8 cellular contexts compared by ENCODE assay signal in genomic region chr5:40841068-40841805, GRCh38. TPM values are rescaled to one million over a fixed set of nuclear protein-coding genes. Genes with fewer than 3 reads are reported as not detected.
DNase-seq lines count a peak whose midpoint lies in the region; ATAC-seq, FAIRE-seq and TF ChIP-seq lines count a peak whose summit lies in the region.

Gene CARD6 (plus strand): TSS chr5:40841367. CDS start chr5:40841383, 16 bp downstream.

- peak within 1 kb of the TSS; percentile 74 for H3K4me3 Mint-ChIP-seq in activated CD4-positive, alpha-beta memory T cell treated with anti-CD3 and anti-CD28 coated beads, Interleukin-2, amount 10 ng/mL, durations not matched to agents 7 days and 5 days

- no peak for TF ChIP-seq POLR2A in A549 (IDR thresholded peaks at IDR 0.05; ENCODE audit: low read length)

- peak; percentile 82 for FAIRE-seq in A549 (lab: Jason Lieb, UNC)

- peak within 1 kb of the TSS; percentile 62 for H3K27ac Mint-ChIP-seq in activated CD4-positive, alpha-beta memory T cell treated with anti-CD3 and anti-CD28 coated beads, Interleukin-2, amount 10 ng/mL, durations not matched to agents 7 days and 5 days

- TF ChIP-seq RAD21 in A549 (conservative IDR thresholded peaks at IDR 0.05 in 1 of 2, IDR thresholded peaks at IDR 0.05 in 1 of 2): no peak

- H3K4me3 ChIP-seq in A549 (peak within 1 kb of the TSS; percentile 51), HUES48 (ENCODE audit: low read depth, low read length) (peak within 1 kb of the TSS; percentile 36), skeletal muscle cell (ENCODE audit: low read depth, low read length) (peak within 1 kb of the TSS; percentile 36)

- POLR2A ChIA-PET in A549 (lab: Yijun Ruan, JAX): interaction anchor here (1.3 kb wide), 1 partner anchor 43 kb away, joined by 3 read pairs; the partner anchor contains the start of gene PRKAA1
- POLR2A ChIA-PET in activated CD4-positive, alpha-beta memory T cell treated with anti-CD3 and anti-CD28 coated beads, Interleukin-2, amount 10 ng/mL, durations not matched to agents 7 days and 5 days (lab: Charles Lee): interaction anchor here (1.6 kb wide), 1 partner anchor 44 kb away, joined by 7 read pairs; no protein-coding TSS in a partner anchor

- H3K27ac ChIP-seq in A549 (peak within 1 kb of the TSS; percentile 87), HUES48 (ENCODE audit: low read depth, low read length) (no peak within 1 kb of the TSS)

- H3K4me1 ChIP-seq in A549: peaks cover 19% of the 10 kb centered on the region
- peaks cover 13% of the 10 kb centered on the region for H3K4me1 ChIP-seq in HUES48 (ENCODE audit: control insufficient read depth, insufficient read depth, low read length)

- TF ChIP-seq CTCF in A549 (IDR thresholded peaks at IDR 0.05): no peak

- no peaks in the 10 kb centered on the region for H3K27me3 ChIP-seq in HUES48 (ENCODE audit: control insufficient read depth, insufficient read depth, low read length)

- H3K9me3 Mint-ChIP-seq in activated CD4-positive, alpha-beta memory T cell treated with anti-CD3 and anti-CD28 coated beads, Interleukin-2, amount 10 ng/mL, durations not matched to agents 7 days and 5 days: no peaks in the 10 kb centered on the region

- peaks cover 9% of the 10 kb centered on the region for H3K36me3 Mint-ChIP-seq in activated CD4-positive, alpha-beta memory T cell treated with anti-CD3 and anti-CD28 coated beads, Interleukin-2, amount 10 ng/mL, durations not matched to agents 7 days and 5 days (ENCODE audit: low read depth)

- TF ChIP-seq EP300 in A549 (IDR thresholded peaks at IDR 0.05): no peak

- no peak within 1 kb of the TSS for H3K9ac ChIP-seq in HUES48 (ENCODE audit: low read depth, low read length)

- peaks cover 34% of the 10 kb centered on the region for H3K4me1 Mint-ChIP-seq in activated CD4-positive, alpha-beta memory T cell treated with anti-CD3 and anti-CD28 coated beads, Interleukin-2, amount 10 ng/mL, durations not matched to agents 7 days and 5 days

- 3% methylated on average over 9 of the region's 9 CpGs for whole genome bisulfite sequencing in A549 (ENCODE audit: missing lambda C conversion rate)

- H3K27me3 Mint-ChIP-seq in activated CD4-positive, alpha-beta memory T cell treated with anti-CD3 and anti-CD28 coated beads, Interleukin-2, amount 10 ng/mL, durations not matched to agents 7 days and 5 days: peaks cover 14% of the 10 kb centered on the region

- H3K36me3 ChIP-seq in HUES48 (ENCODE audit: control insufficient read depth, insufficient read depth, low read length): no peaks in the 10 kb centered on the region

- intact Hi-C loops in left cardiac atrium (cut with DNase I): no loop called here

- H3K9me3 ChIP-seq in A549: no peaks in the 10 kb centered on the region
- no peaks in the 10 kb centered on the region for H3K9me3 ChIP-seq in HUES48 (ENCODE audit: control insufficient read depth, insufficient read depth, low read length)

- CTCF ChIA-PET in A549 (lab: Yijun Ruan, JAX): interaction anchor here (0.6 to 1.5 kb wide), 4 partner anchors 13 to 1337 kb away, joined by 3 to 4 read pairs (median 4); no protein-coding TSS in a partner anchor
- CTCF ChIA-PET in activated CD4-positive, alpha-beta memory T cell treated with anti-CD3 and anti-CD28 coated beads, Interleukin-2, amount 10 ng/mL, durations not matched to agents 7 days and 5 days (lab: Charles Lee): interaction anchor here (0.7 to 1.1 kb wide), 6 partner anchors 9 to 87 kb away, joined by 3 to 6 read pairs (median 3); partner anchors contain the start of gene PRKAA1

- peak within 1 kb of the TSS; percentile 95 for H3K4me2 ChIP-seq in A549

- peak; percentile 77 to 83; a peak in 5 of 6 replicates for ATAC-seq in A549
- peak; percentile 50 for ATAC-seq in GM18907 (IDR thresholded peaks at IDR 0.05; ENCODE audit: unreplicated experiment)
- peak; percentile 56 to 70 for ATAC-seq in left cardiac atrium

- DNase-seq in A549 (ENCODE audit: low read depth in 1 of 2, low spot score in 1 of 2) (peak; percentile 46 to 62), left cardiac atrium (no peak), skeletal muscle cell (ENCODE audit: low read depth) (no peak), COR-L47 (lab: John Stamatoyannopoulos, UW) (no peak)
- DNase-seq in activated CD4-positive, alpha-beta memory T cell treated with anti-CD3 and anti-CD28 coated beads, Interleukin-2, amount 10 ng/mL, durations not matched to agents 7 days and 5 days: no peak
- no peak for DNase-seq in activated effector memory CD4-positive, alpha-beta T cell treated with Interleukin-2 at 50 U/mL for 16 hours

TF ChIP-seq in A549, 52 proteins besides CTCF, POLR2A, EP300 and RAD21:
- TF ChIP-seq ZFP36 (IDR thresholded peaks at IDR 0.05; ENCODE audit: borderline replicate concordance, partially characterized antibody): peak; percentile 76
- TF ChIP-seq E2F6 (IDR thresholded peaks at IDR 0.05; ENCODE audit: borderline replicate concordance, low read depth): no peak
- no peak for TF ChIP-seq TFCP2L1 (CRISPR knock-in tag; IDR thresholded peaks at IDR 0.05)
- no peak for TF ChIP-seq ELK1 (IDR thresholded peaks at IDR 0.05; ENCODE audit: low read depth, low read length)
- no peak for TF ChIP-seq RARB (CRISPR knock-in tag; IDR thresholded peaks at IDR 0.05)
- no peak for TF ChIP-seq POLR2AphosphoS2 (conservative IDR thresholded peaks at IDR 0.05; ENCODE audit: low read length)
- TF ChIP-seq EHF (CRISPR knock-in tag; IDR thresholded peaks at IDR 0.05): no peak
- no peak for TF ChIP-seq FOSL2 (IDR thresholded peaks at IDR 0.05)
- TF ChIP-seq FOSL2 (CRISPR knock-in tag; IDR thresholded peaks at IDR 0.05): 0 out of 2 replicates have a peak, but pooled peaks have one; percentile 27
- no peak for TF ChIP-seq BCL3 (IDR thresholded peaks at IDR 0.05)
- TF ChIP-seq MAFK (IDR thresholded peaks at IDR 0.05; ENCODE audit: partially characterized antibody): peak; percentile 89
- TF ChIP-seq EHMT2 (IDR thresholded peaks at IDR 0.05; ENCODE audit: low read depth): no peak

RNA-seq across cellular contexts. Expression of gene CARD6, which starts in this region (rescaled TPM):
- polyA plus RNA-seq in A549 (2011; rRNA removed) (5.7 and 5.9 TPM in 2 replicates), A549 (2017; fragmentation: RNase III; extraction: RNeasy Plus Mini Kit Qiagen cat#74134 plus additional on column Dnase treatment) (3.3 to 5.7 TPM (median 5.2 TPM) in 3 replicates)
- 0.63 and 0.82 TPM in 2 replicates for polyA plus RNA-seq in A549 (2012; cell fraction: cytosol; rRNA removed)
- polyA plus RNA-seq in A549 (2012; cell fraction: nucleus; rRNA removed): 0.34 and 0.40 TPM in 2 replicates
- polyA minus RNA-seq in A549 (2011; rRNA and poly(A)+ RNA removed): 3.6 and 4.7 TPM in 2 replicates
- total RNA-seq in activated CD4-positive, alpha-beta memory T cell treated with anti-CD3 and anti-CD28 coated beads, Interleukin-2, amount 10 ng/mL, durations not matched to agents 7 days and 5 days: 1 to 10 TPM; 4.4 to 4.6 TPM
- 10 to 100 TPM; 10.6 to 10.8 TPM for total RNA-seq in left cardiac atrium

Comparison
In these comparisons a context has a peak if more than half of its experiments do, and no peak if none do; other contexts are left out.
1. DNase-seq: peak in A549 (2 of 2); none in activated CD4-positive, alpha-beta memory T cell treated with anti-CD3 and anti-CD28 coated beads, Interleukin-2, amount 10 ng/mL, durations not matched to agents 7 days and 5 days (single experiment), left cardiac atrium (single experiment), skeletal muscle cell (single experiment), COR-L47 (single experiment) and activated effector memory CD4-positive, alpha-beta T cell treated with Interleukin-2 at 50 U/mL for 16 hours (single experiment).
2. Peak in every context shown above with its lines, with median percentiles within 50 percentile points of each other: ATAC-seq and H3K4me3 ChIP-seq.